In genomic region chr15:74482661-74483060, GRCh38 we compare ENCODE assay signal across 15 cellular contexts. TPM values are rescaled to one million over a fixed set of nuclear protein-coding genes. Genes with fewer than 3 reads are reported as not detected.
DNase-seq lines count a peak whose midpoint lies in the region; ATAC-seq, FAIRE-seq and TF ChIP-seq lines count a peak whose summit lies in the region.
"Had no signal": no experiment of that assay in that cellular context is flagged by ENCODE, and none has a peak within 500 bp of the region (broad histone marks: within the 10 kb centered on the region; RNA-seq: fewer than 3 reads in every experiment).

No MANE protein-coding gene starts in this region.

- H3K27ac ChIP-seq in AG04450 (ENCODE audit: low read depth, low read length), result no peak overlapping the region
- H3K27ac ChIP-seq: BLaER1 treated with 17β-estradiol and CSF1 and Interleukin-3, amounts not matched to agents 10 nM and 100 nM; esophagus squamous epithelium; right atrium auricular region had no signal

- H3K4me3 ChIP-seq in AG04450 (ENCODE audit: low read depth, low read length) (no peak overlapping the region), epithelial cell of proximal tubule (ENCODE audit: low read depth, low read length) (no peak overlapping the region)
- H3K4me3 ChIP-seq: BLaER1 treated with 17β-estradiol and CSF1 and Interleukin-3, amounts not matched to agents 10 nM and 100 nM; esophagus squamous epithelium; right atrium auricular region had no signal

- no peak for FAIRE-seq in H54 (lab: Jason Lieb, UNC)

- peak; percentile 20 for TF ChIP-seq CTCF in AG04450 (IDR thresholded peaks at IDR 0.05; ENCODE audit: low read depth, low read length)
- 0 out of 2 replicates have a peak, but pooled peaks have one; percentile 3 for TF ChIP-seq CTCF in GM12874 (IDR thresholded peaks at IDR 0.05; ENCODE audit: insufficient read depth, low read depth, low read length)
- TF ChIP-seq CTCF in epithelial cell of proximal tubule (conservative IDR thresholded peaks at IDR 0.05; ENCODE audit: low read depth, low read length), result peak; percentile 19

- DNase-seq in AG04450 (ENCODE audit: low read depth, low spot score) (no peak), RPMI8226 (peak; percentile 32), epithelial cell of proximal tubule (ENCODE audit: low read depth) (no peak), NCI-H2107 treated with DMSO at 0.1 percent for 48 hours (lab: John Stamatoyannopoulos, UW; ENCODE audit: unreplicated experiment) (no peak), HK-2 (ENCODE audit: unreplicated experiment) (no peak), H54 (ENCODE audit: insufficient read length, low spot score) (no peak)
- DNase-seq: activated CD4-positive, alpha-beta T cell treated with anti-CD3 and anti-CD28 coated beads, Interleukin-2, amount 10 ng/mL, durations not matched to agents 7 days and 5 days; esophagus squamous epithelium; naive B cell; NCI-H774; SW 1271 had no signal

- POLR2A ChIA-PET in AG04450 (lab: Yijun Ruan, JAX), result no interaction called here

- no peaks in the 10 kb centered on the region for H3K27me3 ChIP-seq in AG04450 (ENCODE audit: control insufficient read depth, insufficient read depth, low read length)
- H3K27me3 ChIP-seq: BLaER1 treated with 17β-estradiol and CSF1 and Interleukin-3, amounts not matched to agents 10 nM and 100 nM; esophagus squamous epithelium; right atrium auricular region had no signal

- H3K9me3 ChIP-seq in AG04450 (ENCODE audit: control insufficient read depth, insufficient read depth, low read length), result no peaks in the 10 kb centered on the region
- H3K9me3 ChIP-seq: BLaER1 treated with 17β-estradiol and CSF1 and Interleukin-3, amounts not matched to agents 10 nM and 100 nM; esophagus squamous epithelium; right atrium auricular region had no signal

- CTCF ChIA-PET in AG04450 (lab: Charles Lee), result interaction anchor here (0.9 to 1.6 kb wide), 4 partner anchors 93 to 131 kb away, joined by 3 to 6 read pairs (median 3); no protein-coding TSS in a partner anchor

- ATAC-seq in HG03097 (IDR thresholded peaks at IDR 0.05; ENCODE audit: low FRiP score, unreplicated experiment), result no peak

- no peak for TF ChIP-seq POLR2A in H54 (IDR thresholded peaks at IDR 0.05; ENCODE audit: low read depth, low read length)

RNA-seq across cellular contexts. Expression of gene UBL7, which starts 21.7 kb away (rescaled TPM):
- polyA plus RNA-seq in AG04450 (2011; rRNA removed), result 76.6 and 82.8 TPM in 2 replicates
- 50.3 and 74.2 TPM in 2 replicates for polyA minus RNA-seq in AG04450 (2011; rRNA and poly(A)+ RNA removed)
- total RNA-seq in epithelial cell of proximal tubule, result 57.8 and 67.9 TPM in 2 replicates

RNA-seq across cellular contexts. Expression of gene SEMA7A, which starts 48.9 kb away (rescaled TPM):
- 7.5 and 11.4 TPM in 2 replicates for polyA plus RNA-seq in AG04450 (2011; rRNA removed)
- polyA minus RNA-seq in AG04450 (2011; rRNA and poly(A)+ RNA removed), result 12.9 and 16.0 TPM in 2 replicates
- total RNA-seq in epithelial cell of proximal tubule, result 112 and 113 TPM in 2 replicates

RNA-seq across cellular contexts. Expression of gene ARID3B, which starts 58.4 kb away (rescaled TPM):
- 1.6 and 2.4 TPM in 2 replicates for polyA plus RNA-seq in AG04450 (2011; rRNA removed)
- 4.2 and 5.8 TPM in 2 replicates for polyA minus RNA-seq in AG04450 (2011; rRNA and poly(A)+ RNA removed)
- 13.3 and 22.4 TPM in 2 replicates for total RNA-seq in epithelial cell of proximal tubule
